25 cellular contexts compared by ENCODE assay signal in the genomic region with DNA sequence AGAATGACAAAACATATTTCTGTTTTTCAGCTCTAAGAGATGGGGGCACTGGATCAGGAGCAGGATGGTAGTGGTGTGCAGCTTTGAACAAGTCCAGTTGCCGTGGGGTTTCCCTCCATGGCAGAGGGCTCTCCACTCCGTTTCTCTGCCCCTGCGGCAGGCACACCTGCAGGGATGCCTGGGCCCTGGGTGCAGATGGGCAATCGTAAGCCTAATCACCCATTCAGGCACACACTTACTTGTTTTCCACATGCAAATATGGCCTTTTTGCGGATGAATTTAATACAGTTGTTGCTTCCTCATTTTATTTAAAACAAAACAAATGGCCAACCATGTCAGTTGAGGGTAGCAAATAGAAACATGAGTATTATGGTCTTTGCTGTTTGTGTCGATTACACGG.
A peak's percentile ranks its signal among the peaks of the same experiment; 100 is the strongest.
DNase-seq lines count a peak whose midpoint lies in the region; ATAC-seq and TF ChIP-seq lines count a peak whose summit lies in the region.
"Had no signal": no experiment of that assay in that cellular context is flagged by ENCODE, and none has a peak within 500 bp of the region (broad histone marks: within the 10 kb centered on the region; RNA-seq: fewer than 3 reads in every experiment).

No MANE protein-coding gene starts in this region.

- no peak overlapping the region for H3K9ac ChIP-seq in colonic mucosa (ENCODE audit: low read depth in 2 of 2, low read length in 2 of 2)

- intact Hi-C loops in colonic mucosa (cut with DNase I), result no loop called here
- intact Hi-C loops in sigmoid colon (cut with DNase I), result no loop called here

- TF ChIP-seq POLR2A in sigmoid colon (IDR thresholded peaks at IDR 0.05), result no peak
- no peak for TF ChIP-seq POLR2A in tibial nerve (IDR thresholded peaks at IDR 0.05)

- DNase-seq in NCI-H2196 (lab: John Stamatoyannopoulos, UW; ENCODE audit: unreplicated experiment) (peak; percentile 67), colonic mucosa (peak; percentile 16), sigmoid colon (no peak), tibial nerve (ENCODE audit: low spot score in 2 of 2) (no peak), MV-4-11 (lab: John Stamatoyannopoulos, UW) (no peak)
- DNase-seq: activated CD4-positive, alpha-beta T cell treated with anti-CD3 and anti-CD28 coated beads for 36 hours; activated CD8-positive, alpha-beta T cell treated with anti-CD3 and anti-CD28 coated beads, Interleukin-2, amount 10 ng/mL, durations not matched to agents 7 days and 5 days; activated naive CD4-positive, alpha-beta T cell treated with anti-CD3 and anti-CD28 coated beads, Interleukin-2, amount 10 ng/mL, durations not matched to agents 7 days and 5 days; adrenal gland; CD8-positive, alpha-beta T cell; Kasumi-1; kidney glomerular epithelial cell; NCI-H187; NCI-H2171 treated with DMSO at 0.1 percent for 48 hours; NCI-H748 treated with DMSO at 0.1 percent for 48 hours; ovary; SJCRH30; stimulated activated naive CD8-positive, alpha-beta T cell treated with anti-CD3 and anti-CD28 coated beads, Interleukin-15, Interleukin-2, amounts not matched to agents 100 U/mL and 50 U/mL, for 24 hours; T-helper 9 cell; testis had no signal

- H3K27me3 ChIP-seq in colonic mucosa, result no peaks in the 10 kb centered on the region
- H3K27me3 ChIP-seq in sigmoid colon, result no peaks in the 10 kb centered on the region
- no peaks in the 10 kb centered on the region for H3K27me3 ChIP-seq in tibial nerve
- H3K27me3 ChIP-seq: adrenal gland, hepatocyte, ovary, SJCRH30, testis had no signal

- 50 to 70% methylated on average over 7 of the region's 7 CpGs for whole genome bisulfite sequencing in sigmoid colon, 2 donors
- 95 to 96% methylated on average over 7 of the region's 7 CpGs for WGBS in tibial nerve, 2 donors

- ATAC-seq in GM21515 (IDR thresholded peaks at IDR 0.05; ENCODE audit: unreplicated experiment) (no peak), GM21447 (IDR thresholded peaks at IDR 0.05; ENCODE audit: unreplicated experiment) (no peak)
- ATAC-seq: activated CD4-positive, alpha-beta T cell treated with anti-CD3 and anti-CD28 coated beads for 36 hours; activated CD8-positive, alpha-beta T cell treated with anti-CD3 and anti-CD28 coated beads, Interleukin-2, amount 10 ng/mL, durations not matched to agents 7 days and 5 days; CD8-positive, alpha-beta T cell; stimulated activated naive CD8-positive, alpha-beta T cell treated with anti-CD3 and anti-CD28 coated beads, Interleukin-15, Interleukin-2, amounts not matched to agents 100 U/mL and 50 U/mL, for 24 hours had no signal

- H3K9me3 ChIP-seq in colonic mucosa (no peaks in the 10 kb centered on the region), sigmoid colon (no peaks in the 10 kb centered on the region), tibial nerve (no peaks in the 10 kb centered on the region)
- H3K9me3 ChIP-seq: adrenal gland, ovary, SJCRH30, testis had no signal

- H3K27ac ChIP-seq in C4-2B (peak overlapping the region; percentile 28; the same call in 1 of the 2 replicates), colonic mucosa (no peak overlapping the region), sigmoid colon (peak overlapping the region; percentile 38 to 97 (median 83)), tibial nerve (no peak overlapping the region)
- H3K27ac ChIP-seq: adrenal gland, hepatocyte, ovary, SJCRH30, testis had no signal

- TF ChIP-seq EP300 in sigmoid colon (IDR thresholded peaks at IDR 0.05) (no peak), tibial nerve (IDR thresholded peaks at IDR 0.05) (no peak)

- H3K4me1 ChIP-seq in colonic mucosa (no peaks in the 10 kb centered on the region), sigmoid colon (peaks cover 0 to 97% (median 88%) of the 10 kb centered on the region in 4 donors), tibial nerve (peaks cover 0 to 71% (median 21%) of the 10 kb centered on the region in 4 donors)
- H3K4me1 ChIP-seq: SJCRH30, testis had no signal

- H3K4me3 ChIP-seq in colonic mucosa, result no peak overlapping the region
- H3K4me3 ChIP-seq in sigmoid colon, result no peak overlapping the region
- H3K4me3 ChIP-seq in tibial nerve, result no peak overlapping the region
- H3K4me3 ChIP-seq: adrenal gland, hepatocyte, ovary, SJCRH30, smooth muscle cell, testis had no signal

- H3K36me3 ChIP-seq in colonic mucosa, result no peaks in the 10 kb centered on the region
- peaks cover 0 to 6% (median 0%) of the 10 kb centered on the region in 4 donors for H3K36me3 ChIP-seq in sigmoid colon
- H3K36me3 ChIP-seq in tibial nerve, result no peaks in the 10 kb centered on the region
- H3K36me3 ChIP-seq: adrenal gland, ovary, SJCRH30 had no signal

- no peak for TF ChIP-seq CTCF in C4-2B (conservative IDR thresholded peaks at IDR 0.05)
- TF ChIP-seq CTCF in colonic mucosa (IDR thresholded peaks at IDR 0.05), result no peak
- TF ChIP-seq CTCF in sigmoid colon (IDR thresholded peaks at IDR 0.05), result no peak
- TF ChIP-seq CTCF in tibial nerve (IDR thresholded peaks at IDR 0.05), result no peak

Comparison
In these comparisons a context has a peak if more than half of its experiments do, and no peak if none do; other contexts are left out.
1. H3K27ac ChIP-seq: peak in C4-2B (single experiment) and sigmoid colon (4 of 4); none in colonic mucosa (single experiment) and tibial nerve (0 of 4).
2. DNase-seq: peak in NCI-H2196 (single experiment) and colonic mucosa (single experiment); none in sigmoid colon (single experiment), tibial nerve (0 of 2) and MV-4-11 (single experiment).